ENCODE assay signal across 26 cellular contexts in the genomic region with DNA sequence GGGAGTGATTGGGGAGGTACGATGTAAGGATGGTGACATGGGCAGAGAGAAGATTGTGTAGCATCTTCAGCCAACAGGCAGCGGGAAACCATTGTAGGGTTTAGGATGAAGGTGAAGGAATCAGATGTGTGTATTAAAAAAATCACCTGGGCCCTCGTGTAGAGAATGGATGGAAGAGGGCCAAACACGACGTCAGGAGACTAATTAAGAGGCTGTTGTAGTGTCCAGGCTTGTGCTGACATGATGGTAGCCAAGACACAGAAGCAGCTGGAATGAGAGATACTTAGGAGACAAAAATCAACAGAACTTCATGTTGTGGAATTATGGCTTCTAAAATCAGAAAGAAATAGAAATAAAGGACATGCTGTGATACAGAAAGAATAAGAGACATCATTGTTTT.
"Had no signal": no experiment of that assay in that cellular context is flagged by ENCODE, and none has a peak within 500 bp of the region (broad histone marks: within the 10 kb centered on the region; RNA-seq: fewer than 3 reads in every experiment).

No MANE protein-coding gene starts in this region.

- H3K9ac ChIP-seq: KMS-11 had no signal

- H3K4me3 Mint-ChIP-seq: activated CD8-positive, alpha-beta T cell treated with anti-CD3 and anti-CD28 coated beads, Interleukin-2, amount 10 ng/mL, durations not matched to agents 7 days and 5 days; activated naive CD4-positive, alpha-beta T cell treated with anti-CD3 and anti-CD28 coated beads, Interleukin-2, amount 50 U/mL, for 24 hours; brain; IgD-negative memory B cell; T-helper 2 cell treated with Interferon-gamma antibody and Interleukin-4, amounts not matched to agents 5 μg/mL and 100 μg/mL, for 36 hours had no signal

- H3K9me3 Mint-ChIP-seq: activated naive CD4-positive, alpha-beta T cell treated with anti-CD3 and anti-CD28 coated beads, Interleukin-2, amount 50 U/mL, for 24 hours; T-helper 2 cell treated with Interferon-gamma antibody and Interleukin-4, amounts not matched to agents 5 μg/mL and 100 μg/mL, for 36 hours had no signal

- H3K4me3 ChIP-seq: ascending aorta, SJSA1 had no signal

- H3K27me3 ChIP-seq: ascending aorta, SJSA1 had no signal

- FAIRE-seq: colon, RCC 7860 had no signal

- DNase-seq: activated CD4-positive, alpha-beta T cell treated with anti-CD3 and anti-CD28 coated beads for 4 hours; activated CD4-positive, alpha-beta T cell treated with anti-CD3 and anti-CD28 coated beads, Interleukin-2, amount 50 U/mL, for 4 hours; activated CD8-positive, alpha-beta memory T cell treated with anti-CD3 and anti-CD28 coated beads, Interleukin-2, amount 50 U/mL, for 48 hours; activated CD8-positive, alpha-beta T cell treated with anti-CD3 and anti-CD28 coated beads, Interleukin-2, amount 10 ng/mL, durations not matched to agents 7 days and 5 days; activated naive CD4-positive, alpha-beta T cell; activated T-cell treated with anti-CD3 and anti-CD28 coated beads, Interleukin-2, amount 50 U/mL, for 1 hour; amniotic stem cell; cerebellar nuclear complex; NCI-H1092; NCI-H1436; NCI-H187 treated with DMSO at 0.1 percent for 48 hours; NCI-H526; PC-3; SHP77; SW 1271 had no signal

- H3K4me2 ChIP-seq: KMS-11 had no signal

- H3K27ac Mint-ChIP-seq: activated CD8-positive, alpha-beta T cell treated with anti-CD3 and anti-CD28 coated beads, Interleukin-2, amount 10 ng/mL, durations not matched to agents 7 days and 5 days; activated naive CD4-positive, alpha-beta T cell treated with anti-CD3 and anti-CD28 coated beads, Interleukin-2, amount 50 U/mL, for 24 hours; brain; IgD-negative memory B cell; T-helper 2 cell treated with Interferon-gamma antibody and Interleukin-4, amounts not matched to agents 5 μg/mL and 100 μg/mL, for 36 hours had no signal

- H3K36me3 Mint-ChIP-seq: brain, IgD-negative memory B cell had no signal

- H3K4me1 ChIP-seq: ascending aorta had no signal

- H3K9me3 ChIP-seq: ascending aorta, SJSA1 had no signal

- ATAC-seq: activated CD4-positive, CD25-positive, alpha-beta regulatory T cell treated with anti-CD3 and anti-CD28 coated beads, Interleukin-2, amount 50 U/mL, for 24 hours; activated CD8-positive, alpha-beta T cell treated with anti-CD3 and anti-CD28 coated beads, Interleukin-2, amount 10 ng/mL, durations not matched to agents 7 days and 5 days; PC-3; SK-N-SH treated with all-trans-retinoic acid at 6 μM for 48 hours had no signal

- H3K36me3 ChIP-seq: ascending aorta, SJSA1 had no signal

- H3K27ac ChIP-seq: ascending aorta, KMS-11, SJSA1 had no signal

- H3K4me1 Mint-ChIP-seq: activated naive CD4-positive, alpha-beta T cell treated with anti-CD3 and anti-CD28 coated beads, Interleukin-2, amount 50 U/mL, for 24 hours; IgD-negative memory B cell had no signal
